18 cellular contexts compared by ENCODE assay signal in genomic region chr9:131473198-131473885, GRCh38. TPM values are rescaled to one million over a fixed set of nuclear protein-coding genes. Genes with fewer than 3 reads are reported as not detected.
A peak's percentile ranks its signal among the peaks of the same experiment; 100 is the strongest.
DNase-seq lines count a peak whose midpoint lies in the region; ATAC-seq and TF ChIP-seq lines count a peak whose summit lies in the region.
"Had no signal": no experiment of that assay in that cellular context is flagged by ENCODE, and none has a peak within 500 bp of the region (broad histone marks: within the 10 kb centered on the region; RNA-seq: fewer than 3 reads in every experiment).

No MANE protein-coding gene starts in this region.

- H3K9me3 Mint-ChIP-seq in activated CD8-positive, alpha-beta T cell treated with anti-CD3 and anti-CD28 coated beads, Interleukin-2, amount 10 ng/mL, durations not matched to agents 7 days and 5 days (ENCODE audit: insufficient read depth) = no peaks in the 10 kb centered on the region
- H3K9me3 Mint-ChIP-seq in activated CD8-positive, alpha-beta T cell treated with anti-CD3 and anti-CD28 coated beads for 36 hours = peaks cover 2% of the 10 kb centered on the region
- H3K9me3 Mint-ChIP-seq: T-cell had no signal

- intact Hi-C loops in activated CD8-positive, alpha-beta T cell treated with anti-CD3 and anti-CD28 coated beads for 36 hours (cut with micrococcal nuclease) = no loop called here
- intact Hi-C loops in posterior vena cava (cut with DNase I) (loop anchor here (10.0 kb wide), 3 partner anchors 79 to 129 kb away; partner anchors contain the start of gene PRRC2B (in 1 of the 2)), sciatic nerve (cut with DNase I) (no loop called here)

- H3K4me3 Mint-ChIP-seq in activated CD8-positive, alpha-beta T cell treated with anti-CD3 and anti-CD28 coated beads, Interleukin-2, amount 10 ng/mL, durations not matched to agents 7 days and 5 days = no peak overlapping the region
- H3K4me3 Mint-ChIP-seq in activated CD8-positive, alpha-beta T cell treated with anti-CD3 and anti-CD28 coated beads for 36 hours = no peak overlapping the region
- H3K4me3 Mint-ChIP-seq: nephron, T-cell had no signal

- peak overlapping the region; percentile 11 for H3K27ac Mint-ChIP-seq in activated CD8-positive, alpha-beta T cell treated with anti-CD3 and anti-CD28 coated beads, Interleukin-2, amount 10 ng/mL, durations not matched to agents 7 days and 5 days
- H3K27ac Mint-ChIP-seq in activated CD8-positive, alpha-beta T cell treated with anti-CD3 and anti-CD28 coated beads for 36 hours = no peak overlapping the region
- H3K27ac Mint-ChIP-seq: nephron, T-cell had no signal

- ATAC-seq in activated CD8-positive, alpha-beta T cell treated with anti-CD3 and anti-CD28 coated beads, Interleukin-2, amount 10 ng/mL, durations not matched to agents 7 days and 5 days = no peak
- no peak for ATAC-seq in activated CD8-positive, alpha-beta T cell treated with anti-CD3 and anti-CD28 coated beads for 36 hours
- ATAC-seq in sciatic nerve = no peak
- no peak for ATAC-seq in HG02884 (IDR thresholded peaks at IDR 0.05; ENCODE audit: unreplicated experiment)
- ATAC-seq: HCT116, T-cell had no signal

- CTCF ChIA-PET in activated CD8-positive, alpha-beta T cell treated with anti-CD3 and anti-CD28 coated beads, Interleukin-2, amount 10 ng/mL, durations not matched to agents 7 days and 5 days (lab: Charles Lee) = interaction anchor here (0.9 to 1.6 kb wide), 2 partner anchors 26 to 123 kb away, joined by 3 to 6 read pairs; no protein-coding TSS in a partner anchor
- CTCF ChIA-PET in activated CD8-positive, alpha-beta T cell treated with anti-CD3 and anti-CD28 coated beads for 36 hours (lab: Charles Lee) = interaction anchor here (1.3 kb wide), 1 partner anchor 124 kb away, joined by 4 read pairs; no protein-coding TSS in a partner anchor

- DNase-seq in activated CD8-positive, alpha-beta T cell treated with anti-CD3 and anti-CD28 coated beads, Interleukin-2, amount 10 ng/mL, durations not matched to agents 7 days and 5 days = no peak
- no peak for DNase-seq in activated CD8-positive, alpha-beta T cell treated with anti-CD3 and anti-CD28 coated beads for 36 hours
- DNase-seq in Caki2 (ENCODE audit: low read depth) (peak; percentile 29), kidney tubule cell (ENCODE audit: low spot score) (peak; percentile 12), posterior vena cava (ENCODE audit: low spot score) (peak; percentile 53), sciatic nerve (ENCODE audit: low spot score) (no peak), SKM-1 treated with dmso at 0.1 percent for 144 hours (lab: John Stamatoyannopoulos, UW; ENCODE audit: unreplicated experiment) (no peak)
- DNase-seq: activated CD4-positive, alpha-beta T cell treated with anti-CD3 and anti-CD28 coated beads, Interleukin-2, amount 50 U/mL, for 4 hours; BE2C; mesenchymal stem cell; NCI-H1092 treated with DMSO at 0.1 percent for 48 hours; NCI-H2029; NCI-H345; SIG-M5; T-cell had no signal

- TF ChIP-seq CTCF in activated CD8-positive, alpha-beta T cell treated with anti-CD3 and anti-CD28 coated beads for 36 hours (IDR thresholded peaks at IDR 0.05) = no peak

- in situ Hi-C loops in Caki2 (cut with HindIII; ENCODE audit: low pct_unique_long_range_greater_than_20kb, low sequenced_read_pairs) = no loop called here

- H3K27me3 Mint-ChIP-seq in activated CD8-positive, alpha-beta T cell treated with anti-CD3 and anti-CD28 coated beads, Interleukin-2, amount 10 ng/mL, durations not matched to agents 7 days and 5 days (ENCODE audit: low read depth) = no peaks in the 10 kb centered on the region
- H3K27me3 Mint-ChIP-seq in activated CD8-positive, alpha-beta T cell treated with anti-CD3 and anti-CD28 coated beads for 36 hours = no peaks in the 10 kb centered on the region
- H3K27me3 Mint-ChIP-seq: T-cell had no signal

- H3K36me3 Mint-ChIP-seq in activated CD8-positive, alpha-beta T cell treated with anti-CD3 and anti-CD28 coated beads, Interleukin-2, amount 10 ng/mL, durations not matched to agents 7 days and 5 days (ENCODE audit: low read depth) = peaks cover 67% of the 10 kb centered on the region
- peaks cover 49% of the 10 kb centered on the region for H3K36me3 Mint-ChIP-seq in activated CD8-positive, alpha-beta T cell treated with anti-CD3 and anti-CD28 coated beads for 36 hours (ENCODE audit: low read depth)

- no peaks in the 10 kb centered on the region for H3K4me1 Mint-ChIP-seq in activated CD8-positive, alpha-beta T cell treated with anti-CD3 and anti-CD28 coated beads, Interleukin-2, amount 10 ng/mL, durations not matched to agents 7 days and 5 days (ENCODE audit: low read depth)
- H3K4me1 Mint-ChIP-seq in activated CD8-positive, alpha-beta T cell treated with anti-CD3 and anti-CD28 coated beads for 36 hours (ENCODE audit: low read depth) = no peaks in the 10 kb centered on the region
- H3K4me1 Mint-ChIP-seq: nephron had no signal

- POLR2A ChIA-PET in activated CD8-positive, alpha-beta T cell treated with anti-CD3 and anti-CD28 coated beads, Interleukin-2, amount 10 ng/mL, durations not matched to agents 7 days and 5 days (lab: Charles Lee) = no interaction called here
- POLR2A ChIA-PET in activated CD8-positive, alpha-beta T cell treated with anti-CD3 and anti-CD28 coated beads for 36 hours (lab: Charles Lee) = interaction anchor here (0.6 kb wide), 1 partner anchor 170 kb away, joined by 3 read pairs; no protein-coding TSS in a partner anchor

RNA-seq across cellular contexts. Expression of gene POMT1, which starts 29.4 kb away (rescaled TPM):
- 10 to 100 TPM; 34.4 to 39.2 TPM for total RNA-seq in activated CD8-positive, alpha-beta T cell treated with anti-CD3 and anti-CD28 coated beads, Interleukin-2, amount 10 ng/mL, durations not matched to agents 7 days and 5 days
- 10 to 100 TPM; 30.2 to 35.9 TPM for total RNA-seq in activated CD8-positive, alpha-beta T cell treated with anti-CD3 and anti-CD28 coated beads for 36 hours
- 29.6 and 30.9 TPM in 2 replicates for total RNA-seq in Caki2 (2014; rRNA removed; shearing (Covaris generic); ENCODE audit: low replicate concordance)
- 10 to 100 TPM; 18.2 to 22.8 TPM for total RNA-seq in posterior vena cava
- total RNA-seq in sciatic nerve = 34.7 TPM

RNA-seq across cellular contexts. Expression of gene UCK1, which starts 57.7 kb away (rescaled TPM):
- 10 to 100 TPM; 35.8 to 36.6 TPM for total RNA-seq in activated CD8-positive, alpha-beta T cell treated with anti-CD3 and anti-CD28 coated beads, Interleukin-2, amount 10 ng/mL, durations not matched to agents 7 days and 5 days
- total RNA-seq in activated CD8-positive, alpha-beta T cell treated with anti-CD3 and anti-CD28 coated beads for 36 hours = 10 to 100 TPM; 16.7 to 22.1 TPM
- 30.8 and 36.5 TPM in 2 replicates for total RNA-seq in Caki2 (2014; rRNA removed; shearing (Covaris generic); ENCODE audit: low replicate concordance)
- total RNA-seq in posterior vena cava (10 to 100 TPM; 16.8 to 18.8 TPM), sciatic nerve (26.5 TPM)

Comparison
In these comparisons a context has a peak if more than half of its experiments do, and no peak if none do; other contexts are left out.
1. DNase-seq: peak in Caki2 (single experiment), kidney tubule cell (single experiment) and posterior vena cava (single experiment); none in activated CD8-positive, alpha-beta T cell treated with anti-CD3 and anti-CD28 coated beads, Interleukin-2, amount 10 ng/mL, durations not matched to agents 7 days and 5 days (single experiment), activated CD8-positive, alpha-beta T cell treated with anti-CD3 and anti-CD28 coated beads for 36 hours (single experiment), sciatic nerve (single experiment) and SKM-1 treated with dmso at 0.1 percent for 144 hours (single experiment).
2. intact Hi-C loops: an anchor here in posterior vena cava (10.0 kb wide); none called in activated CD8-positive, alpha-beta T cell treated with anti-CD3 and anti-CD28 coated beads for 36 hours and sciatic nerve.